In genomic region chr14:23174785-23175184, GRCh38 we compare ENCODE assay signal across 24 cellular contexts. TPM values are rescaled to one million over a fixed set of nuclear protein-coding genes. Genes with fewer than 3 reads are reported as not detected.
DNase-seq lines count a peak whose midpoint lies in the region; ATAC-seq, FAIRE-seq and TF ChIP-seq lines count a peak whose summit lies in the region.
"Had no signal": no experiment of that assay in that cellular context is flagged by ENCODE, and none has a peak within 500 bp of the region (broad histone marks: within the 10 kb centered on the region; RNA-seq: fewer than 3 reads in every experiment).

No MANE protein-coding gene starts in this region.

- H3F3A ChIP-seq in GM23338 (replicated peaks; ENCODE audit: low read depth) = 0 out of 2 replicates have a peak, but pooled peaks cover 5% of the 10 kb centered on the region

- POLR2A ChIA-PET in K562 (lab: Yijun Ruan, JAX) = interaction anchor here (1.6 kb wide), 2 partner anchors 10 to 62 kb away, joined by 4 to 6 read pairs; no protein-coding TSS in a partner anchor

- in situ Hi-C loops in K562 (cut with MboI) = no loop called here

- TF ChIP-seq RAD21 in K562 (CRISPR knock-in tag; conservative IDR thresholded peaks at IDR 0.05 in 1 of 2, IDR thresholded peaks at IDR 0.05 in 1 of 2) = no peak

- H3K4me1 Mint-ChIP-seq in GM23338 = peaks cover 46% of the 10 kb centered on the region
- H3K4me1 Mint-ChIP-seq: CD8-positive, alpha-beta memory T cell had no signal

- H4K8ac ChIP-seq in trophoblast cell (ENCODE audit: low read depth, low read length) = no peak overlapping the region

- H3K79me2 ChIP-seq in GM23338 (replicated peaks; ENCODE audit: insufficient read depth) (peaks cover 69% of the 10 kb centered on the region), K562 (ENCODE audit: control insufficient read depth, insufficient read depth, low read length) (no peaks in the 10 kb centered on the region), trophoblast cell (ENCODE audit: control insufficient read depth, insufficient read depth, low read length, poor library complexity) (peaks cover 3% of the 10 kb centered on the region)

- H3K27me3 ChIP-seq in GM23338 (ENCODE audit: insufficient read depth) (no peaks in the 10 kb centered on the region), K562 (ENCODE audit: control insufficient read depth in 2 of 2, insufficient read depth in 2 of 2, low read length in 2 of 2) (no peaks in the 10 kb centered on the region), iPS-18a (ENCODE audit: control insufficient read depth, insufficient read depth, low read length) (no peaks in the 10 kb centered on the region), trophoblast cell (ENCODE audit: insufficient read depth, low read length) (no peaks in the 10 kb centered on the region), WERI-Rb-1 (ENCODE audit: insufficient read depth, low read depth, severe bottlenecking) (peaks cover 42% of the 10 kb centered on the region), SJCRH30 (peaks cover 8% of the 10 kb centered on the region; the same call in 1 of the 2 replicates)
- H3K27me3 ChIP-seq: right atrium auricular region had no signal

- peak overlapping the region; percentile 57 for H3K4me2 ChIP-seq in GM23338
- H3K4me2 ChIP-seq in K562 (ENCODE audit: insufficient read depth, low read length) = no peak overlapping the region
- H3K4me2 ChIP-seq in trophoblast cell (ENCODE audit: low read length) = no peak overlapping the region

- H3K27me3 Mint-ChIP-seq in GM23338 (ENCODE audit: insufficient read depth, low read depth, poor library complexity) = peaks cover 9% of the 10 kb centered on the region

- no peak overlapping the region for H3K4me3 ChIP-seq in GM23338
- no peak overlapping the region for H3K4me3 ChIP-seq in K562
- peak overlapping the region; percentile 3 for H3K4me3 ChIP-seq in iPS-18a (ENCODE audit: low read length)
- no peak overlapping the region for H3K4me3 ChIP-seq in trophoblast cell (ENCODE audit: low read depth, low read length)
- no peak overlapping the region for H3K4me3 ChIP-seq in WERI-Rb-1 (ENCODE audit: low read depth, low read length)
- no peak overlapping the region for H3K4me3 ChIP-seq in SJCRH30
- H3K4me3 ChIP-seq: right atrium auricular region had no signal

- H3K14ac ChIP-seq in trophoblast cell (ENCODE audit: low read length) = no peak overlapping the region

- peaks cover 7% of the 10 kb centered on the region; the same call in 1 of the 2 replicates for H3K36me3 ChIP-seq in GM23338 (ENCODE audit: insufficient read depth)
- no peaks in the 10 kb centered on the region for H3K36me3 ChIP-seq in K562 (ENCODE audit: control insufficient read depth, insufficient read depth, low read length)
- H3K36me3 ChIP-seq in iPS-18a (ENCODE audit: control insufficient read depth, low read depth, low read length) = peaks cover 30% of the 10 kb centered on the region
- peaks cover 0 to 2% of the 10 kb centered on the region in 2 experiments for H3K36me3 ChIP-seq in trophoblast cell (ENCODE audit: control insufficient read depth in 1 of 2, insufficient read depth in 2 of 2, low read length in 2 of 2)
- H3K36me3 ChIP-seq in WERI-Rb-1 = no peaks in the 10 kb centered on the region
- no peaks in the 10 kb centered on the region for H3K36me3 ChIP-seq in SJCRH30
- H3K36me3 ChIP-seq: right atrium auricular region had no signal

- TF ChIP-seq POLR2A in K562 (conservative IDR thresholded peaks at IDR 0.05) = no peak

- no peak overlapping the region for H2BK5ac ChIP-seq in trophoblast cell (ENCODE audit: low read depth, low read length, poor library complexity)

- H3K4me3 Mint-ChIP-seq in GM23338 = no peak overlapping the region; the same call in 2 of the 3 replicates
- H3K4me3 Mint-ChIP-seq: CD8-positive, alpha-beta memory T cell; natural killer cell treated with Interleukin-12 subunit alpha and Interleukin-12 subunit beta and Interleukin-15 and Interleukin-18, amount 100 ng/mL, for 72 hours; stimulated activated naive CD8-positive, alpha-beta T cell treated with anti-CD3 and anti-CD28 coated beads, Interleukin-15, Interleukin-2, amounts not matched to agents 100 ng/mL and 50 ng/mL, for 24 hours had no signal

- peak; percentile 81 for ATAC-seq in GM23338
- ATAC-seq in K562 = no peak
- ATAC-seq in GM21515 (IDR thresholded peaks at IDR 0.05; ENCODE audit: unreplicated experiment) = no peak
- ATAC-seq: natural killer cell treated with Interleukin-12 subunit alpha and Interleukin-12 subunit beta and Interleukin-15 and Interleukin-18, amount 100 ng/mL, for 72 hours; Right ventricle myocardium inferior had no signal

- H4K20me1 ChIP-seq in GM23338 (replicated peaks; ENCODE audit: insufficient read depth) = peaks cover 15% of the 10 kb centered on the region
- H4K20me1 ChIP-seq in K562 (replicated peaks; ENCODE audit: control insufficient read depth, insufficient read depth, low read length) = no peaks in the 10 kb centered on the region

- H3K9me1 ChIP-seq in K562 (ENCODE audit: control insufficient read depth, insufficient read depth, low read length) = no peaks in the 10 kb centered on the region

- peak overlapping the region; percentile 36 for H3K27ac ChIP-seq in GM23338 (ENCODE audit: low read depth)
- no peak overlapping the region for H3K27ac ChIP-seq in K562 (ENCODE audit: extremely low read depth, low read depth, low read length)
- no peak overlapping the region for H3K27ac ChIP-seq in iPS-18a (ENCODE audit: low read length)
- peak overlapping the region; percentile 61 for H3K27ac ChIP-seq in trophoblast cell (ENCODE audit: low read depth, low read length)
- H3K27ac ChIP-seq in WERI-Rb-1 = no peak overlapping the region
- no peak overlapping the region for H3K27ac ChIP-seq in SJCRH30

- H3K9ac ChIP-seq in K562 (ENCODE audit: insufficient read depth in 1 of 2, low read depth in 2 of 2, low read length in 2 of 2) (no peak overlapping the region), iPS-18a (ENCODE audit: low read length) (no peak overlapping the region), trophoblast cell (ENCODE audit: low read length) (no peak overlapping the region)

- intact Hi-C loops in K562 (cut with micrococcal nuclease) = no loop called here

- H3K27ac Mint-ChIP-seq in GM23338 = no peak overlapping the region
- H3K27ac Mint-ChIP-seq: activated T-helper 2 cell treated with anti-CD3 and anti-CD28 coated beads, Interferon-gamma antibody, Interleukin-2, Interleukin-4, amounts not matched to agents 10 μg/mL and 5 μg/mL and 100 μg/mL, durations not matched to agents 14 hours and 24 hours and 36 hours; CD8-positive, alpha-beta memory T cell; natural killer cell treated with Interleukin-12 subunit alpha and Interleukin-12 subunit beta and Interleukin-15 and Interleukin-18, amount 100 ng/mL, for 72 hours; stimulated activated naive CD8-positive, alpha-beta T cell treated with anti-CD3 and anti-CD28 coated beads, Interleukin-15, Interleukin-2, amounts not matched to agents 100 ng/mL and 50 ng/mL, for 24 hours had no signal

- no peak overlapping the region for H2AK5ac ChIP-seq in trophoblast cell (ENCODE audit: low read length)

- FAIRE-seq in K562 (lab: Jason Lieb, UNC) = no peak
- FAIRE-seq: endothelial cell of umbilical vein, frontal cortex had no signal

- TF ChIP-seq EP300 in K562 (IDR thresholded peaks at IDR 0.05; ENCODE audit: low read length) = no peak

- H2BK12ac ChIP-seq in trophoblast cell (ENCODE audit: low read length) = no peak overlapping the region

- 74% methylated on average over 4 of the region's 4 CpGs for WGBS in K562 (ENCODE audit: insufficient coverage, low coverage, missing lambda C conversion rate)
- WGBS in trophoblast cell (ENCODE audit: extremely low coverage, insufficient coverage, insufficient read length) = no CpG with 5 or more reads among the region's 4 CpGs

- no peak for TF ChIP-seq CTCF in GM23338 (conservative IDR thresholded peaks at IDR 0.05; ENCODE audit: low read depth in 2 of 2)
- no peak for TF ChIP-seq CTCF in K562 (IDR thresholded peaks at IDR 0.05 in 2 of 3, conservative IDR thresholded peaks at IDR 0.05 in 1 of 3; ENCODE audit: insufficient read depth in 2 of 3, low read depth in 1 of 3, low read length in 3 of 3)
- no peak for TF ChIP-seq CTCF in WERI-Rb-1 (IDR thresholded peaks at IDR 0.05; ENCODE audit: low read depth, low read length)

- H3K23ac ChIP-seq in trophoblast cell (ENCODE audit: low read length) = no peak overlapping the region

- no peak overlapping the region for H3K18ac ChIP-seq in trophoblast cell (ENCODE audit: low read length)

- H3K9me2 ChIP-seq in GM23338 (ENCODE audit: insufficient read depth) = no peaks in the 10 kb centered on the region

- no peaks in the 10 kb centered on the region for H3K9me3 ChIP-seq in K562 (replicated peaks; ENCODE audit: control insufficient read depth, insufficient read depth, low read depth, low read length)
- no peaks in the 10 kb centered on the region for H3K9me3 ChIP-seq in iPS-18a (ENCODE audit: control insufficient read depth, low read depth, low read length)
- no peaks in the 10 kb centered on the region for H3K9me3 ChIP-seq in trophoblast cell (ENCODE audit: insufficient read depth, low read depth, low read length)
- no peaks in the 10 kb centered on the region for H3K9me3 ChIP-seq in WERI-Rb-1 (ENCODE audit: severe bottlenecking)
- no peaks in the 10 kb centered on the region for H3K9me3 ChIP-seq in SJCRH30 (replicated peaks)
- H3K9me3 ChIP-seq: right atrium auricular region had no signal

- no peak overlapping the region for H2BK120ac ChIP-seq in trophoblast cell (ENCODE audit: insufficient read depth, low read length, poor library complexity)

- no peak overlapping the region for H4K12ac ChIP-seq in trophoblast cell (ENCODE audit: low read depth, low read length)

- peak; percentile 68 for DNase-seq in GM23338 (ENCODE audit: low spot score)
- DNase-seq in K562 (ENCODE audit: extremely low read depth in 1 of 4, low spot score in 3 of 4) = no peak
- DNase-seq in trophoblast cell = no peak
- no peak for DNase-seq in WERI-Rb-1
- no peak for DNase-seq in SJCRH30
- DNase-seq in HuH-7 (ENCODE audit: low spot score) = no peak
- DNase-seq: CD8-positive, alpha-beta memory T cell; MM.1S; NCI-H1930; NCI-H446; T-helper 1 cell had no signal

- H4K91ac ChIP-seq in trophoblast cell (ENCODE audit: low read depth, low read length) = peak overlapping the region; percentile 71

- H3K4me1 ChIP-seq in GM23338 (ENCODE audit: insufficient read depth) = peaks cover 22% of the 10 kb centered on the region
- H3K4me1 ChIP-seq in K562 (replicated peaks in 1 of 2; ENCODE audit: control insufficient read depth in 2 of 2, insufficient read depth in 2 of 2, low read length in 2 of 2) = peaks cover 7 to 21% of the 10 kb centered on the region in 2 experiments; a peak in 3 of 5 replicates
- H3K4me1 ChIP-seq in iPS-18a (ENCODE audit: control insufficient read depth, low read depth, low read length) = peaks cover 31% of the 10 kb centered on the region
- peaks cover 25 to 31% of the 10 kb centered on the region in 2 experiments for H3K4me1 ChIP-seq in trophoblast cell (ENCODE audit: control insufficient read depth in 1 of 2, insufficient read depth in 2 of 2, low read length in 2 of 2)
- peaks cover 4% of the 10 kb centered on the region for H3K4me1 ChIP-seq in SJCRH30
- H3K4me1 ChIP-seq: right atrium auricular region had no signal

- no peak overlapping the region for H3K4ac ChIP-seq in trophoblast cell (ENCODE audit: low read depth, low read length)

- H2AFZ ChIP-seq in GM23338 = no peak overlapping the region
- H2AFZ ChIP-seq in K562 (ENCODE audit: low read depth, low read length) = peak overlapping the region; percentile 61
- H2AFZ ChIP-seq in trophoblast cell (ENCODE audit: insufficient read depth, low read length, poor library complexity) = no peak overlapping the region

- BruUV-seq in K562 (replicated peaks; lab: Mats Ljungman, UMichigan) = no TSS peak

- H3K36me3 Mint-ChIP-seq in GM23338 (ENCODE audit: low read depth) = peaks cover 47% of the 10 kb centered on the region
- H3K36me3 Mint-ChIP-seq: CD8-positive, alpha-beta memory T cell; natural killer cell treated with Interleukin-12 subunit alpha and Interleukin-12 subunit beta and Interleukin-15 and Interleukin-18, amount 100 ng/mL, for 72 hours had no signal

- no peaks in the 10 kb centered on the region for H3K9me3 Mint-ChIP-seq in GM23338
- H3K9me3 Mint-ChIP-seq: activated T-helper 2 cell treated with anti-CD3 and anti-CD28 coated beads, Interferon-gamma antibody, Interleukin-2, Interleukin-4, amounts not matched to agents 10 μg/mL and 5 μg/mL and 100 μg/mL, durations not matched to agents 14 hours and 24 hours and 36 hours; CD8-positive, alpha-beta memory T cell; natural killer cell treated with Interleukin-12 subunit alpha and Interleukin-12 subunit beta and Interleukin-15 and Interleukin-18, amount 100 ng/mL, for 72 hours; stimulated activated naive CD8-positive, alpha-beta T cell treated with anti-CD3 and anti-CD28 coated beads, Interleukin-15, Interleukin-2, amounts not matched to agents 100 ng/mL and 50 ng/mL, for 24 hours had no signal

- peaks cover 25% of the 10 kb centered on the region for H3K79me1 ChIP-seq in trophoblast cell (ENCODE audit: low read length)

- CTCF ChIA-PET in K562 (lab: Yijun Ruan, JAX; ENCODE audit: low intra/inter-chr PET ratio) = interaction anchor here (0.5 kb wide), 1 partner anchor 180 kb away, joined by 4 read pairs; no protein-coding TSS in a partner anchor

RNA-seq across cellular contexts. Expression of gene SLC7A8, which starts 8.7 kb away (rescaled TPM):
- total RNA-seq in GM23338 (2014; rRNA removed; shearing (Covaris generic)) = 105 and 117 TPM in 2 replicates
- polyA plus RNA-seq in GM23338 (2016; fragmentation: Nextera tagmentation; extraction: Ambion mirVana) (122 and 124 TPM in 2 replicates), K562 (2011; rRNA removed) (19.3 and 42.6 TPM in 2 replicates), K562 (2014; fragmentation: Illumina TruSeq; extraction: Trizol) (30.1 and 33.0 TPM in 2 replicates), K562 (2014; fragmentation: Nextera tagmentation; extraction: Ambion mirVana) (1 to 10 TPM; 2.0 to 2.3 TPM), K562 (2014; rRNA removed) (10.1 and 10.6 TPM in 2 replicates)
- 10.1 and 17.6 TPM in 2 replicates for total RNA-seq in K562 (2011; cell fraction: chromatin; rRNA removed; ENCODE audit: low replicate concordance)
- 12.9 and 14.5 TPM in 2 replicates for total RNA-seq in K562 (2011; cell fraction: nucleolus; rRNA removed)
- total RNA-seq in K562 (2011; cell fraction: nucleoplasm; rRNA removed) = 24.6 and 30.7 TPM in 2 replicates
- total RNA-seq in K562 (2014; rRNA removed) (5.3 and 6.0 TPM in 2 replicates), K562 (2014; rRNA removed; fragmentation: Illumina TruSeq; extraction: Trizol) (3.5 and 4.0 TPM in 2 replicates), K562 (2015; rRNA removed; fragmentation: Illumina TruSeq; extraction: Trizol) (3.4 and 4.5 TPM in 2 replicates), K562 (2021) (19.6 and 21.6 TPM in 2 replicates)
- polyA plus RNA-seq in K562 (2011; cell fraction: cytosol; rRNA removed) = 26.8 and 32.0 TPM in 2 replicates
- polyA plus RNA-seq in K562 (2011; cell fraction: nucleus; rRNA removed) = 17.7 and 21.6 TPM in 2 replicates
- 16.4 and 25.4 TPM in 2 replicates for polyA plus RNA-seq in K562 (2012)
- 10.9 and 16.5 TPM in 2 replicates for polyA minus RNA-seq in K562 (2011; rRNA and poly(A)+ RNA removed)
- polyA minus RNA-seq in K562 (2011; cell fraction: cytosol; rRNA and poly(A)+ RNA removed) = 22.9 and 23.3 TPM in 2 replicates
- 4.4 and 9.4 TPM in 2 replicates for polyA minus RNA-seq in K562 (2011; cell fraction: nucleus; rRNA and poly(A)+ RNA removed)
- polyA plus RNA-seq in trophoblast cell (2013) = 715 and 802 TPM in 2 replicates
- total RNA-seq in SJCRH30 (2014; rRNA removed; shearing (Covaris generic)) = 0.04 TPM in 1 of 2 replicates, not detected in the other

RNA-seq across cellular contexts. Expression of gene CEBPE, which starts 55.7 kb away (rescaled TPM):
- not detected in 2 replicates for total RNA-seq in GM23338 (2014; rRNA removed; shearing (Covaris generic))
- polyA plus RNA-seq in GM23338 (2016; fragmentation: Nextera tagmentation; extraction: Ambion mirVana) = not detected in 2 replicates
- not detected in 2 replicates for total RNA-seq in K562 (2011; cell fraction: chromatin; rRNA removed; ENCODE audit: low replicate concordance)
- not detected in 2 replicates for total RNA-seq in K562 (2011; cell fraction: nucleolus; rRNA removed)
- total RNA-seq in K562 (2011; cell fraction: nucleoplasm; rRNA removed) = not detected in 2 replicates
- 0.09 TPM in 1 of 2 replicates, not detected in the other for total RNA-seq in K562 (2014; rRNA removed)
- total RNA-seq in K562 (2014; rRNA removed; fragmentation: Illumina TruSeq; extraction: Trizol) = not detected in 2 replicates
- not detected in 2 replicates for total RNA-seq in K562 (2015; rRNA removed; fragmentation: Illumina TruSeq; extraction: Trizol)
- total RNA-seq in K562 (2021) = 0.13 and 0.16 TPM in 2 replicates
- 0.09 TPM in 1 of 2 replicates, not detected in the other for polyA plus RNA-seq in K562 (2011; rRNA removed)
- polyA plus RNA-seq in K562 (2011; cell fraction: cytosol; rRNA removed) = 0.09 and 0.12 TPM in 2 replicates
- polyA plus RNA-seq in K562 (2011; cell fraction: nucleus; rRNA removed) = not detected in 2 replicates
- polyA plus RNA-seq in K562 (2012) = 0.18 TPM in 1 of 2 replicates, not detected in the other
- not detected in 2 replicates for polyA plus RNA-seq in K562 (2014; fragmentation: Illumina TruSeq; extraction: Trizol)
- not detected for polyA plus RNA-seq in K562 (2014; fragmentation: Nextera tagmentation; extraction: Ambion mirVana)
- polyA plus RNA-seq in K562 (2014; rRNA removed) = 0.12 and 0.15 TPM in 2 replicates
- not detected in 2 replicates for polyA minus RNA-seq in K562 (2011; rRNA and poly(A)+ RNA removed)
- polyA minus RNA-seq in K562 (2011; cell fraction: cytosol; rRNA and poly(A)+ RNA removed) = not detected in 2 replicates
- polyA minus RNA-seq in K562 (2011; cell fraction: nucleus; rRNA and poly(A)+ RNA removed) = not detected in 2 replicates
- 0.33 and 0.37 TPM in 2 replicates for polyA plus RNA-seq in trophoblast cell (2013)
- total RNA-seq in SJCRH30 (2014; rRNA removed; shearing (Covaris generic)) = not detected in 2 replicates
- total RNA-seq: activated T-helper 2 cell treated with anti-CD3 and anti-CD28 coated beads, Interferon-gamma antibody, Interleukin-2, Interleukin-4, amounts not matched to agents 10 μg/mL and 5 μg/mL and 100 μg/mL, durations not matched to agents 14 hours and 24 hours and 36 hours; cerebellum; Daoy; endothelial cell of umbilical vein; frontal cortex; lower leg skin; natural killer cell treated with Interleukin-12 subunit alpha and Interleukin-12 subunit beta and Interleukin-15 and Interleukin-18, amount 100 ng/mL, for 72 hours; right atrium auricular region; Right ventricle myocardium inferior had no signal
- polyA plus RNA-seq: AG04450; CD8-positive, alpha-beta memory T cell; endothelial cell of umbilical vein had no signal

Comparison
In these comparisons a context has a peak if more than half of its experiments do, and no peak if none do; other contexts are left out.
1. H3K27ac ChIP-seq: peak in GM23338 (single experiment) and trophoblast cell (single experiment); none in K562 (single experiment), iPS-18a (single experiment), WERI-Rb-1 (single experiment) and SJCRH30 (single experiment).